1 cellular context compared by ENCODE assay signal in genomic region chr1:26696645-26697440, GRCh38.
TF ChIP-seq lines count a peak whose summit lies in the region.

No MANE protein-coding gene starts in this region.

TF ChIP-seq in WTC11, 78 proteins besides CTCF, POLR2A, EP300 and RAD21 (continued from another document):
- TF ChIP-seq, protein P1, sequence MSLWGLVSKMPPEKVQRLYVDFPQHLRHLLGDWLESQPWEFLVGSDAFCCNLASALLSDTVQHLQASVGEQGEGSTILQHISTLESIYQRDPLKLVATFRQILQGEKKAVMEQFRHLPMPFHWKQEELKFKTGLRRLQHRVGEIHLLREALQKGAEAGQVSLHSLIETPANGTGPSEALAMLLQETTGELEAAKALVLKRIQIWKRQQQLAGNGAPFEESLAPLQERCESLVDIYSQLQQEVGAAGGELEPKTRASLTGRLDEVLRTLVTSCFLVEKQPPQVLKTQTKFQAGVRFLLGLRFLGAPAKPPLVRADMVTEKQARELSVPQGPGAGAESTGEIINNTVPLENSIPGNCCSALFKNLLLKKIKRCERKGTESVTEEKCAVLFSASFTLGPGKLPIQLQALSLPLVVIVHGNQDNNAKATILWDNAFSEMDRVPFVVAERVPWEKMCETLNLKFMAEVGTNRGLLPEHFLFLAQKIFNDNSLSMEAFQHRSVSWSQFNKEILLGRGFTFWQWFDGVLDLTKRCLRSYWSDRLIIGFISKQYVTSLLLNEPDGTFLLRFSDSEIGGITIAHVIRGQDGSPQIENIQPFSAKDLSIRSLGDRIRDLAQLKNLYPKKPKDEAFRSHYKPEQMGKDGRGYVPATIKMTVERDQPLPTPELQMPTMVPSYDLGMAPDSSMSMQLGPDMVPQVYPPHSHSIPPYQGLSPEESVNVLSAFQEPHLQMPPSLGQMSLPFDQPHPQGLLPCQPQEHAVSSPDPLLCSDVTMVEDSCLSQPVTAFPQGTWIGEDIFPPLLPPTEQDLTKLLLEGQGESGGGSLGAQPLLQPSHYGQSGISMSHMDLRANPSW (CRISPR knock-in tag; conservative IDR thresholded peaks at IDR 0.05; ENCODE audit: low read depth), result no peak
- TF ChIP-seq NFYB (CRISPR knock-in tag; conservative IDR thresholded peaks at IDR 0.05; ENCODE audit: low read depth) (no peak; the same call in 1 of the 2 replicates), ZBTB21 (CRISPR knock-in tag; IDR thresholded peaks at IDR 0.05; ENCODE audit: borderline replicate concordance) (no peak), MYBL2 (CRISPR knock-in tag; IDR thresholded peaks at IDR 0.05) (peak; percentile 70; the same call in 1 of the 2 replicates), USF2 (CRISPR knock-in tag; IDR thresholded peaks at IDR 0.05) (no peak), FOXP1 (CRISPR knock-in tag; IDR thresholded peaks at IDR 0.05; ENCODE audit: borderline replicate concordance) (peak; percentile 45), EMX1 (CRISPR knock-in tag; IDR thresholded peaks at IDR 0.05) (no peak), CREM (CRISPR knock-in tag; IDR thresholded peaks at IDR 0.05) (no peak), NFATC4 (CRISPR knock-in tag; IDR thresholded peaks at IDR 0.05) (no peak), ZNF263 (CRISPR knock-in tag; IDR thresholded peaks at IDR 0.05; ENCODE audit: low read depth) (no peak), ARID4B (CRISPR knock-in tag; IDR thresholded peaks at IDR 0.05; ENCODE audit: borderline replicate concordance) (no peak), KAT7 (CRISPR knock-in tag; IDR thresholded peaks at IDR 0.05; ENCODE audit: borderline replicate concordance) (no peak; the same call in 1 of the 2 replicates)
- TF ChIP-seq, protein P2, sequence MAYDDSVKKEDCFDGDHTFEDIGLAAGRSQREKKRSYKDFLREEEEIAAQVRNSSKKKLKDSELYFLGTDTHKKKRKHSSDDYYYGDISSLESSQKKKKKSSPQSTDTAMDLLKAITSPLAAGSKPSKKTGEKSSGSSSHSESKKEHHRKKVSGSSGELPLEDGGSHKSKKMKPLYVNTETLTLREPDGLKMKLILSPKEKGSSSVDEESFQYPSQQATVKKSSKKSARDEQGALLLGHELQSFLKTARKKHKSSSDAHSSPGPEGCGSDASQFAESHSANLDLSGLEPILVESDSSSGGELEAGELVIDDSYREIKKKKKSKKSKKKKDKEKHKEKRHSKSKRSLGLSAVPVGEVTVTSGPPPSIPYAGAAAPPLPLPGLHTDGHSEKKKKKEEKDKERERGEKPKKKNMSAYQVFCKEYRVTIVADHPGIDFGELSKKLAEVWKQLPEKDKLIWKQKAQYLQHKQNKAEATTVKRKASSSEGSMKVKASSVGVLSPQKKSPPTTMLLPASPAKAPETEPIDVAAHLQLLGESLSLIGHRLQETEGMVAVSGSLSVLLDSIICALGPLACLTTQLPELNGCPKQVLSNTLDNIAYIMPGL (CRISPR knock-in tag; IDR thresholded peaks at IDR 0.05), result peak; percentile 70
